In genomic region chr7:143384148-143384547, GRCh38 we compare ENCODE assay signal across 12 cellular contexts. TPM values are rescaled to one million over a fixed set of nuclear protein-coding genes. Genes with fewer than 3 reads are reported as not detected.
DNase-seq lines count a peak whose midpoint lies in the region; ATAC-seq and TF ChIP-seq lines count a peak whose summit lies in the region.
"Had no signal": no experiment of that assay in that cellular context is flagged by ENCODE, and none has a peak within 500 bp of the region (broad histone marks: within the 10 kb centered on the region; RNA-seq: fewer than 3 reads in every experiment).

No MANE protein-coding gene starts in this region.

- H3K9me3 ChIP-seq in right cardiac atrium (ENCODE audit: control insufficient read depth, low read length) (no peaks in the 10 kb centered on the region), stomach (no peaks in the 10 kb centered on the region)

- DNase-seq in GM23338 (ENCODE audit: low spot score) (no peak), astrocyte of the hippocampus (ENCODE audit: low read depth, low spot score) (peak; percentile 39), right cardiac atrium (no peak), stomach (no peak), NCI-H82 treated with DMSO at 0.1 percent for 48 hours (lab: John Stamatoyannopoulos, UW; ENCODE audit: unreplicated experiment) (no peak), 8988T (no peak), HEK293T (ENCODE audit: extremely low spot score) (no peak)
- DNase-seq in activated effector memory CD4-positive, alpha-beta T cell treated with Interleukin-2 at 50 U/mL for 16 hours, result no peak
- DNase-seq: activated CD8-positive, alpha-beta memory T cell treated with anti-CD3 and anti-CD28 coated beads, Interleukin-2, amount 50 U/mL, for 4 hours; NCI-H2081; stimulated activated CD4-positive, alpha-beta T cell treated with anti-CD3 and anti-CD28 coated beads, Interleukin-2, amount 100 ng/mL, for 48 hours had no signal

- H3K4me1 ChIP-seq in GM23338 (ENCODE audit: insufficient read depth) (peaks cover 23% of the 10 kb centered on the region), right cardiac atrium (ENCODE audit: control insufficient read depth, insufficient read depth, low read length) (peaks cover 25% of the 10 kb centered on the region), stomach (peaks cover 46 to 82% (median 66%) of the 10 kb centered on the region in 4 donors)

- H3K9me2 ChIP-seq in GM23338 (ENCODE audit: insufficient read depth), result no peaks in the 10 kb centered on the region

- CTCF ChIA-PET in HEK293T (lab: Yijun Ruan, JAX), result interaction anchor here (1.1 to 1.2 kb wide), 2 partner anchors 12 to 39 kb away, joined by 3 to 5 read pairs; no protein-coding TSS in a partner anchor

- H4K20me1 ChIP-seq in GM23338 (replicated peaks; ENCODE audit: insufficient read depth), result peaks cover 35% of the 10 kb centered on the region

- no peak overlapping the region for H2AFZ ChIP-seq in GM23338

- peak overlapping the region; percentile 29; the same call in 1 of the 2 replicates for H3K4me2 ChIP-seq in GM23338

- H3K27me3 ChIP-seq in GM23338 (ENCODE audit: insufficient read depth) (no peaks in the 10 kb centered on the region), right cardiac atrium (ENCODE audit: control insufficient read depth, insufficient read depth) (no peaks in the 10 kb centered on the region), stomach (no peaks in the 10 kb centered on the region)

- peak overlapping the region; percentile 59; the same call in 1 of the 2 replicates for H3K27ac ChIP-seq in GM23338 (ENCODE audit: low read depth)
- H3K27ac ChIP-seq in right cardiac atrium (ENCODE audit: low read length), result peak overlapping the region; percentile 24
- peak overlapping the region in 4 of 5 donors; percentile 97 to 100 (median 99) for H3K27ac ChIP-seq in stomach

- H3K4me3 ChIP-seq in GM23338 (0 out of 2 replicates have a peak overlapping the region, but pooled peaks have one; percentile 20), right cardiac atrium (ENCODE audit: low read length) (peak overlapping the region; percentile 8), stomach (peak overlapping the region; percentile 20 to 96 (median 86))

- intact Hi-C loops in right cardiac atrium (cut with DNase I), result loop anchor here in 1 of 4 donors (10.0 kb wide), 1 partner anchor 119 kb away; the partner anchor contains the start of gene GSTK1
- intact Hi-C loops in stomach (cut with DNase I; ENCODE audit: low total_unique reads), result no loop called here

- POLR2A ChIA-PET in HEK293T (lab: Yijun Ruan, JAX), result interaction anchor here (1.0 to 1.8 kb wide), 4 partner anchors 8 to 96 kb away, joined by 3 to 6 read pairs (median 3); partner anchors contain the start of gene CASP2

- WGBS in right cardiac atrium, result 35% methylated on average over 5 of the region's 5 CpGs
- 52 to 73% (median 67%) methylated on average over 5 of the region's 5 CpGs for WGBS in stomach, 5 donors

- TF ChIP-seq CTCF in GM23338 (conservative IDR thresholded peaks at IDR 0.05; ENCODE audit: low read depth in 2 of 2) (no peak), stomach (IDR thresholded peaks at IDR 0.05) (no peak)

- ATAC-seq in GM23338 (no peak), right cardiac atrium (no peak)

- H3K36me3 ChIP-seq in GM23338 (ENCODE audit: insufficient read depth) (peaks cover 12% of the 10 kb centered on the region; the same call in 1 of the 2 replicates), stomach (peaks cover 11 to 50% (median 23%) of the 10 kb centered on the region in 4 donors)

- no peaks in the 10 kb centered on the region for H3K9me3 Mint-ChIP-seq in GM23338

- peaks cover 56% of the 10 kb centered on the region for H3K79me2 ChIP-seq in GM23338 (replicated peaks; ENCODE audit: insufficient read depth)

- peaks cover 12% of the 10 kb centered on the region for H3K27me3 Mint-ChIP-seq in GM23338 (ENCODE audit: insufficient read depth, low read depth, poor library complexity)

- H3K4me3 Mint-ChIP-seq in GM23338, result no peak overlapping the region

- peaks cover 34% of the 10 kb centered on the region for H3F3A ChIP-seq in GM23338 (replicated peaks; ENCODE audit: low read depth)

- peaks cover 24% of the 10 kb centered on the region for H3K4me1 Mint-ChIP-seq in GM23338

- TF ChIP-seq POLR2A in stomach (IDR thresholded peaks at IDR 0.05), result no peak

- H3K36me3 Mint-ChIP-seq in GM23338 (ENCODE audit: low read depth), result peaks cover 13% of the 10 kb centered on the region

- H3K27ac Mint-ChIP-seq in GM23338, result no peak overlapping the region

- TF ChIP-seq EP300 in stomach (IDR thresholded peaks at IDR 0.05), result no peak

TF ChIP-seq in GM23338, 12 proteins besides CTCF, POLR2A, EP300 and RAD21 (continues in another document):
- no peak for TF ChIP-seq POLR2AphosphoS5 (IDR thresholded peaks at IDR 0.05; ENCODE audit: low read depth)

TF ChIP-seq in HEK293T, 16 proteins besides CTCF, POLR2A, EP300 and RAD21:
- TF ChIP-seq ELF4 (IDR thresholded peaks at IDR 0.05) (no peak), FOXM1 (IDR thresholded peaks at IDR 0.05; ENCODE audit: borderline replicate concordance) (no peak), FOXA1 (IDR thresholded peaks at IDR 0.05) (no peak), ARNT (IDR thresholded peaks at IDR 0.05) (no peak), CTBP1 (IDR thresholded peaks at IDR 0.05; ENCODE audit: borderline replicate concordance) (no peak), FOXK2 (IDR thresholded peaks at IDR 0.05) (no peak), BHLHE40 (IDR thresholded peaks at IDR 0.05; ENCODE audit: borderline replicate concordance) (no peak), NFRKB (IDR thresholded peaks at IDR 0.05) (no peak), ZNF384 (IDR thresholded peaks at IDR 0.05) (no peak), TARDBP (IDR thresholded peaks at IDR 0.05) (no peak), HDGF (IDR thresholded peaks at IDR 0.05; ENCODE audit: borderline replicate concordance) (no peak), LEF1 (IDR thresholded peaks at IDR 0.05; ENCODE audit: borderline replicate concordance) (no peak), PKNOX1 (IDR thresholded peaks at IDR 0.05) (no peak), L3MBTL2 (conservative IDR thresholded peaks at IDR 0.05) (no peak), SP1 (IDR thresholded peaks at IDR 0.05) (no peak), SUZ12 (IDR thresholded peaks at IDR 0.05) (no peak)

RNA-seq across cellular contexts. Expression of gene ZYX, which starts 3.0 kb away (rescaled TPM):
- 132 and 141 TPM in 2 replicates for total RNA-seq in GM23338 (2014; rRNA removed; shearing (Covaris generic))
- polyA plus RNA-seq in GM23338 (2016; fragmentation: Nextera tagmentation; extraction: Ambion mirVana), result 108 and 111 TPM in 2 replicates
- total RNA-seq in right cardiac atrium, result 100 to 1,000 TPM in 1 of 4 donors, 10 to 100 TPM in 3; 80.1 to 127 (median 92.6) TPM
- 74.7 TPM for polyA plus RNA-seq in right cardiac atrium
- total RNA-seq in stomach, result 100 to 1,000 TPM in 1 of 5 donors, 10 to 100 TPM in 4; 20.6 to 102 (median 64.0) TPM
- 10 to 100 TPM; 73.4 to 79.2 (median 74.1) TPM for polyA plus RNA-seq in stomach

RNA-seq across cellular contexts. Expression of gene FAM131B, which starts 21.6 kb away (rescaled TPM):
- total RNA-seq in GM23338 (2014; rRNA removed; shearing (Covaris generic)), result 28.8 and 30.2 TPM in 2 replicates
- polyA plus RNA-seq in GM23338 (2016; fragmentation: Nextera tagmentation; extraction: Ambion mirVana) (4.7 and 5.4 TPM in 2 replicates), right cardiac atrium (0.27 TPM), stomach (under 1 TPM; 0.33 to 0.56 (median 0.46) TPM)
- total RNA-seq in right cardiac atrium (under 1 TPM; 0.21 to 0.51 (median 0.39) TPM), stomach (10 to 100 TPM in 1 of 5 donors, 1 to 10 TPM in 1, under 1 TPM in 2, not detected in 1; 0.29 to 14.0 (median 0.95) TPM)

RNA-seq across cellular contexts. Expression of gene EPHA1, which starts 24.5 kb away (rescaled TPM):
- total RNA-seq in GM23338 (2014; rRNA removed; shearing (Covaris generic)), result 119 and 154 TPM in 2 replicates
- 60.7 and 66.1 TPM in 2 replicates for polyA plus RNA-seq in GM23338 (2016; fragmentation: Nextera tagmentation; extraction: Ambion mirVana)
- total RNA-seq in right cardiac atrium, result under 1 TPM in 2 of 4 donors, not detected in 2; 0.46 to 0.56 TPM
- 0.02 TPM for polyA plus RNA-seq in right cardiac atrium
- total RNA-seq in stomach, result 10 to 100 TPM in 3 of 5 donors, 1 to 10 TPM in 2; 5.3 to 31.9 (median 12.5) TPM
- 10 to 100 TPM in 1 of 3 donors, 1 to 10 TPM in 2; 4.7 to 25.9 (median 5.6) TPM for polyA plus RNA-seq in stomach
- total RNA-seq: dermis microvascular lymphatic vessel endothelial cell had no signal

RNA-seq across cellular contexts. Expression of gene TAS2R60, which starts 59.1 kb away (rescaled TPM):
- 4.0 and 5.0 TPM in 2 replicates for total RNA-seq in GM23338 (2014; rRNA removed; shearing (Covaris generic))
- 0.37 TPM in 1 of 2 replicates, not detected in the other for polyA plus RNA-seq in GM23338 (2016; fragmentation: Nextera tagmentation; extraction: Ambion mirVana)
- not detected for total RNA-seq in right cardiac atrium
- not detected for polyA plus RNA-seq in right cardiac atrium
- not detected for total RNA-seq in stomach
- polyA plus RNA-seq in stomach, result not detected
- total RNA-seq: dermis microvascular lymphatic vessel endothelial cell had no signal

Comparison
In these comparisons a context has a peak if more than half of its experiments do, and no peak if none do; other contexts are left out.
1. H3K27ac ChIP-seq: peak in every context shown above with its lines; median percentile 99 in stomach; 59 in GM23338; 24 in right cardiac atrium.
2. H3K4me3 ChIP-seq: peak in every context shown above with its lines; median percentile 86 in stomach; 20 in GM23338; 8 in right cardiac atrium.